ENCODE assay signal across 19 cellular contexts in the genomic region with DNA sequence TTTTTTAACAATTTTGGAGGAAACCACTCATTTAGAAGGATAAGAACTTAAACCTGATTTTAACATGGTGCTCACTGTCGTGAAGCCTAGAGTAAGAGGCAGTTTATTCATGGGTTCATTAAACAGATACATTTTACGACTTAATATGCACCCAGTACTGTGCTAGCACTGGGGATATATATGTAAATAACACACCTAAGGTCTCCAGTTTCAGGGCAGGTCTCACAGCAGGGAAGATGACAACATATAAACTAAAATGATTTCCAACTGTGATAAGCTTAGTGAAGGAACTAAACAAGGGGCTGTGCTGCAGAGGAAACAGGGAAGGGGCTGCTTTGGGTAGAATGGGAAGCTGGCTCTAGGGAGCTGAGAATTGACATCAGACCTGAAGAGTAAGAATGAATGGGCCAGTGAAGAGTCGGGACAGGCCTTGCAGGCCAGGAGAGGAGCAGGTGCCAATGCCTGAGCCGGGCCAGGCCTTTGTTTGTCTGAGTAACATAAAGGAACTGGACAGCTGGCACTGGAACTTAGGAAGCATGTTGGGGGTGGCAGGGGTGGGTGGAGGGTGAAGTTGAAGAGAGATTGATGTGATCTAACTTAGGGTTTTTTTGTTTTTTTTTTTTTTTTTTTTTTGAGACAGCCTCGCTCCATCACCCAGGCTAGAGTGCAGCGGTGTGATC. TPM values are rescaled to one million over a fixed set of nuclear protein-coding genes. Genes with fewer than 3 reads are reported as not detected.
A peak's percentile ranks its signal among the peaks of the same experiment; 100 is the strongest.
DNase-seq lines count a peak whose midpoint lies in the region; TF ChIP-seq lines count a peak whose summit lies in the region.
"Had no signal": no experiment of that assay in that cellular context is flagged by ENCODE, and none has a peak within 500 bp of the region (broad histone marks: within the 10 kb centered on the region; RNA-seq: fewer than 3 reads in every experiment).

No MANE protein-coding gene starts in this region.

- no peaks in the 10 kb centered on the region for H3K27me3 Mint-ChIP-seq in H9 (ENCODE audit: low read depth)
- no peaks in the 10 kb centered on the region for H3K27me3 Mint-ChIP-seq in neural progenitor cell (ENCODE audit: insufficient read depth, low read depth)
- H3K27me3 Mint-ChIP-seq: activated T-cell treated with anti-CD3 and anti-CD28 coated beads, Interleukin-2, amount 50 U/mL, for 24 hours; stimulated activated memory B cell treated with anti-CD40 and anti-IgM and Interleukin-4, amounts not matched to agents 10 μg/mL and 1 μg/mL and 100 μg/mL, for 72 hours; T-cell had no signal

- TF ChIP-seq CTCF in H9 (conservative IDR thresholded peaks at IDR 0.05) (no peak), VCaP (conservative IDR thresholded peaks at IDR 0.05) (no peak), neural progenitor cell (IDR thresholded peaks at IDR 0.05) (no peak), A673 (conservative IDR thresholded peaks at IDR 0.05; ENCODE audit: low read depth, low read length) (no peak)

- H3K27me3 ChIP-seq in H9 (ENCODE audit: insufficient read depth, low read length) (no peaks in the 10 kb centered on the region), neural progenitor cell (no peaks in the 10 kb centered on the region), A673 (replicated peaks; ENCODE audit: insufficient read depth, low read depth, low read length, poor library complexity) (no peaks in the 10 kb centered on the region)
- H3K27me3 ChIP-seq: colonic mucosa, tibial artery had no signal

- CTCF ChIA-PET in A673 (lab: Charles Lee) = interaction anchor here (0.6 to 1.7 kb wide), 2 partner anchors 125 to 458 kb away, joined by 3 read pairs; no protein-coding TSS in a partner anchor

- no peak overlapping the region for H2BK15ac ChIP-seq in H9 (ENCODE audit: low read depth, low read length)

- H3K9me3 Mint-ChIP-seq in H9 (peaks cover 4% of the 10 kb centered on the region in 2 experiments), neural progenitor cell (peaks cover 3% of the 10 kb centered on the region)
- H3K9me3 Mint-ChIP-seq: activated naive CD4-positive, alpha-beta T cell treated with anti-CD3 and anti-CD28 coated beads, Interleukin-2, amount 50 U/mL, for 72 hours; activated T-cell treated with anti-CD3 and anti-CD28 coated beads, Interleukin-2, amount 50 U/mL, for 24 hours; stimulated activated memory B cell treated with anti-CD40 and anti-IgM and Interleukin-4, amounts not matched to agents 10 μg/mL and 1 μg/mL and 100 μg/mL, for 72 hours; T-cell had no signal

- intact Hi-C loops in A673 (cut with micrococcal nuclease; ENCODE audit: unreplicated experiment) = no loop called here

- POLR2A ChIA-PET in A673 (lab: Charles Lee; ENCODE audit: low non-redundant PET) = no interaction called here

- no peak overlapping the region for H3K23ac ChIP-seq in H9 (ENCODE audit: insufficient read length, low read depth, low read length)

- no peaks in the 10 kb centered on the region for H3K79me1 ChIP-seq in H9 (ENCODE audit: insufficient read depth, low read depth, low read length, poor library complexity, severe bottlenecking)

- H3K18ac ChIP-seq in H9 (ENCODE audit: insufficient read length, low read depth, low read length) = no peak overlapping the region

- H3K4me1 Mint-ChIP-seq in H9 = peaks cover 10 to 11% of the 10 kb centered on the region in 2 experiments; a peak in 3 of 4 replicates
- peaks cover 3% of the 10 kb centered on the region for H3K4me1 Mint-ChIP-seq in neural progenitor cell
- H3K4me1 Mint-ChIP-seq: neural crest cell had no signal

- H3K56ac ChIP-seq in H9 (ENCODE audit: insufficient read length, low read depth, low read length) = no peak overlapping the region

- H3K36me3 Mint-ChIP-seq in H9 (ENCODE audit: insufficient read depth in 1 of 3, low read depth in 3 of 3) (peaks cover 9 to 27% (median 11%) of the 10 kb centered on the region in 3 experiments; a peak in 6 of 7 replicates), neural progenitor cell (peaks cover 9% of the 10 kb centered on the region)
- H3K36me3 Mint-ChIP-seq: stimulated activated memory B cell treated with anti-CD40 and anti-IgM and Interleukin-4, amounts not matched to agents 10 μg/mL and 1 μg/mL and 100 μg/mL, for 72 hours; T-cell had no signal

- no peak overlapping the region for H3K9ac ChIP-seq in H9 (ENCODE audit: extremely low read depth, insufficient read length, low read length)
- no peak overlapping the region for H3K9ac ChIP-seq in neural progenitor cell

- H3F3A ChIP-seq in neural progenitor cell (ENCODE audit: low read depth) = peaks cover 8% of the 10 kb centered on the region

- H3K4me3 Mint-ChIP-seq in H9 = peak overlapping the region in 1 of 2 experiments; percentile 19; a peak in 1 of 5 replicates
- H3K4me3 Mint-ChIP-seq in neural progenitor cell = no peak overlapping the region
- H3K4me3 Mint-ChIP-seq: activated T-cell treated with anti-CD3 and anti-CD28 coated beads, Interleukin-2, amount 50 U/mL, for 24 hours; neural crest cell; stimulated activated memory B cell treated with anti-CD40 and anti-IgM and Interleukin-4, amounts not matched to agents 10 μg/mL and 1 μg/mL and 100 μg/mL, for 72 hours; T-cell had no signal

- 0 out of 2 replicates have a peak, but pooled peaks cover 3% of the 10 kb centered on the region for H3K4me1 ChIP-seq in H9 (ENCODE audit: insufficient read depth, low read length)
- H3K4me1 ChIP-seq in neural progenitor cell = no peaks in the 10 kb centered on the region
- H3K4me1 ChIP-seq in A673 (ENCODE audit: insufficient read depth, low read length, poor library complexity, severe bottlenecking) = no peaks in the 10 kb centered on the region
- H3K4me1 ChIP-seq: colonic mucosa, tibial artery had no signal

- peaks cover 2% of the 10 kb centered on the region for H3K23me2 ChIP-seq in H9 (ENCODE audit: insufficient read length, low read depth, low read length, poor library complexity, severe bottlenecking)

- DNase-seq in NCI-H1417 (lab: John Stamatoyannopoulos, UW) = peak in 2 of 3 experiments; percentile 14 to 64
- no peak for DNase-seq in NCI-H1417 treated with DMSO at 0.1 percent for 48 hours (lab: John Stamatoyannopoulos, UW)
- no peak for DNase-seq in H9
- no peak for DNase-seq in neural progenitor cell (ENCODE audit: low spot score)
- DNase-seq in NK-92 (lab: John Stamatoyannopoulos, UW; ENCODE audit: unreplicated experiment) = no peak
- no peak for DNase-seq in stimulated activated CD8-positive, alpha-beta memory T cell treated with anti-CD3 and anti-CD28 coated beads, Interleukin-4, amount 100 ng/mL, for 48 hours
- no peak for DNase-seq in A673 (ENCODE audit: low spot score)
- DNase-seq: activated CD4-positive, alpha-beta T cell treated with anti-CD3 and anti-CD28 coated beads, Interleukin-2, amount 50 U/mL, for 4 hours; activated T-cell treated with anti-CD3 and anti-CD28 coated beads, Interleukin-2, amount 50 U/mL, for 24 hours; colonic mucosa; DND-41; hippocampal formation; NCI-H187 treated with DMSO at 0.1 percent for 48 hours; T-cell had no signal

- BruUV-seq in A673 (replicated peaks; lab: Mats Ljungman, UMichigan) = no TSS peak

- H2BK5ac ChIP-seq in H9 (ENCODE audit: insufficient read length, low read length) = no peak overlapping the region

- no peak overlapping the region for H4K91ac ChIP-seq in H9 (ENCODE audit: insufficient read length, low read depth, low read length)

- no peak overlapping the region for H2BK120ac ChIP-seq in H9 (ENCODE audit: low read depth, low read length, poor library complexity, severe bottlenecking)

- no peak overlapping the region for H3T11ph ChIP-seq in H9 (ENCODE audit: low read length)

- H2AK5ac ChIP-seq in H9 (ENCODE audit: insufficient read length, low read length) = no peak overlapping the region

- H3K79me2 ChIP-seq in H9 (ENCODE audit: insufficient read depth, low read length) (no peaks in the 10 kb centered on the region), neural progenitor cell (ENCODE audit: low read depth) (no peaks in the 10 kb centered on the region)

- no peak overlapping the region for H4K5ac ChIP-seq in H9 (ENCODE audit: insufficient read length, low read depth, low read length)

- H2AFZ ChIP-seq in H9 (ENCODE audit: low read length) = no peak overlapping the region
- no peak overlapping the region for H2AFZ ChIP-seq in neural progenitor cell (replicated peaks)

- H4K20me1 ChIP-seq in H9 (ENCODE audit: control insufficient read depth, insufficient read depth, insufficient read length) (no peaks in the 10 kb centered on the region), neural progenitor cell (ENCODE audit: low read depth) (no peaks in the 10 kb centered on the region)

- no peak overlapping the region for H2BK12ac ChIP-seq in H9 (ENCODE audit: insufficient read length, low read depth, low read length)

- H3K36me3 ChIP-seq in neural progenitor cell (no peaks in the 10 kb centered on the region), A673 (ENCODE audit: insufficient read depth, low read length, poor library complexity, severe bottlenecking) (no peaks in the 10 kb centered on the region)
- H3K36me3 ChIP-seq: colonic mucosa, tibial artery had no signal

- no peak overlapping the region for H4K8ac ChIP-seq in H9 (replicated peaks; ENCODE audit: insufficient read length, low read depth, low read length)

- no peak overlapping the region for H3K27ac ChIP-seq in H9 (ENCODE audit: insufficient read length, low read depth, low read length)
- H3K27ac ChIP-seq in VCaP = peak overlapping the region; percentile 62
- no peak overlapping the region for H3K27ac ChIP-seq in neural progenitor cell
- H3K27ac ChIP-seq in A673 (ENCODE audit: low read depth, low read length, poor library complexity, severe bottlenecking) = no peak overlapping the region
- H3K27ac ChIP-seq: colonic mucosa, tibial artery had no signal

- H3K4ac ChIP-seq in H9 (ENCODE audit: low read depth, low read length) = no peak overlapping the region

- no CpG with 5 or more reads among the region's 6 CpGs for WGBS in H9 (ENCODE audit: extremely low coverage, insufficient read length, low lambda C conversion rate)

- H3K9me3 ChIP-seq in H9 (ENCODE audit: control insufficient read depth, low read depth, low read length) = no peaks in the 10 kb centered on the region
- no peaks in the 10 kb centered on the region for H3K9me3 ChIP-seq in neural progenitor cell (ENCODE audit: low read depth)
- H3K9me3 ChIP-seq in A673 (ENCODE audit: low read depth, low read length, poor library complexity, severe bottlenecking) = no peaks in the 10 kb centered on the region
- H3K9me3 ChIP-seq: colonic mucosa, tibial artery had no signal

- H3K14ac ChIP-seq in H9 (ENCODE audit: insufficient read depth, low read length) = no peak overlapping the region

- H3K27ac Mint-ChIP-seq in H9 (peak overlapping the region in 2 of 3 experiments; percentile 88 to 93; a peak in 4 of 7 replicates), neural progenitor cell (peak overlapping the region; percentile 6)
- H3K27ac Mint-ChIP-seq: activated naive CD4-positive, alpha-beta T cell treated with anti-CD3 and anti-CD28 coated beads, Interleukin-2, amount 50 U/mL, for 72 hours; activated T-cell treated with anti-CD3 and anti-CD28 coated beads, Interleukin-2, amount 50 U/mL, for 24 hours; stimulated activated memory B cell treated with anti-CD40 and anti-IgM and Interleukin-4, amounts not matched to agents 10 μg/mL and 1 μg/mL and 100 μg/mL, for 72 hours; T-cell had no signal

- H3K4me2 ChIP-seq in H9 (ENCODE audit: insufficient read depth, insufficient read length, low read length) = no peak overlapping the region
- no peak overlapping the region for H3K4me2 ChIP-seq in neural progenitor cell

- H2BK20ac ChIP-seq in H9 (ENCODE audit: low read depth, low read length, poor library complexity, severe bottlenecking) = no peak overlapping the region

- no peak overlapping the region for H3K4me3 ChIP-seq in neural progenitor cell
- H3K4me3 ChIP-seq in A673 (ENCODE audit: low read depth, low read length, poor library complexity, severe bottlenecking) = no peak overlapping the region
- H3K4me3 ChIP-seq: colonic mucosa, tibial artery had no signal

RNA-seq across cellular contexts. Expression of gene NT5M, which starts 12.1 kb away (rescaled TPM):
- 6.6 and 7.8 TPM in 2 replicates for total RNA-seq in H9 (2021)
- total RNA-seq in neural progenitor cell (ENCODE audit: low replicate concordance) = 4.1 and 9.0 TPM in 2 replicates
- total RNA-seq in A673 (2021) = 2.6 and 4.8 TPM in 2 replicates

RNA-seq across cellular contexts. Expression of gene COPS3, which starts 34.2 kb away (rescaled TPM):
- 103 and 113 TPM in 2 replicates for total RNA-seq in H9 (2021)
- 99.8 and 113 TPM in 2 replicates for total RNA-seq in neural progenitor cell (ENCODE audit: low replicate concordance)
- 157 and 171 TPM in 2 replicates for total RNA-seq in A673 (2021)

Comparison
In these comparisons a context has a peak if more than half of its experiments do, and no peak if none do; other contexts are left out.
1. DNase-seq: peak in NCI-H1417 (2 of 3); none in NCI-H1417 treated with DMSO at 0.1 percent for 48 hours (single experiment), H9 (single experiment), neural progenitor cell (single experiment), NK-92 (single experiment), stimulated activated CD8-positive, alpha-beta memory T cell treated with anti-CD3 and anti-CD28 coated beads, Interleukin-4, amount 100 ng/mL, for 48 hours (single experiment) and A673 (single experiment).